In the genomic region with DNA sequence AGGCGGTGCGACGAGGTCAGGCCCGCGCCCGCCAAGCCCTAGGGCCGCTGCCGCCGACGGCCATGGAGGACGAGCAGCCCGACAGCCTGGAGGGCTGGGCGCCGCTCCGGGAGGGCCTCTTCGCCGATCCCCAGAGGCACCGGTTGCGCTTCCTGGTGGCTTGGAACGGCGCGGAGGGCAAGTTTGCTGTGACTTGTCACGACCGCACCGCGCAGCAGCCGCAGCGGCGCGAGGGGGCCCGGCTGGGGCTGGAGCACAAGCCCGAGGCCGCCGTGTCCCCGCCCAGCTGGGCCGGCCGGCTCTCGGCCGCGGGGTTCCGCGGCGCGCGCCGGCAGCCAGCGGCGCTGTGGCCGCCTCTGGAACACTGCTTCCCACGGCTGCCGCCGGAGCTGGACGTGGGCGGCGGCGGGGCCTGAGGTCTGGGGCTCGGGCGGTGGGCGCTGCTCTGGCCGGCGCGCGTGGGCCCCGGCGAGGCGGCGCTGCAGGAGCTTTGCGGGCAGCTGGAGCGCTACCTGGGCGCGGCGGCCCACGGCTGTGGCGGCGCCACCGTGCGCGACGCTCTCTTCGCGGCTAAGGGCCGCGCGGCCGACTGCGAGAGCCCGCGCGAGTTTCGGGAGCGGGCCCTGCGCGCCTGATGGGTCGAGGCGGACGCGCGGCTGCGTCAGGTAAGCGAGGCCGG, we compare ENCODE assay signal across 8 cellular contexts. TPM values are rescaled to one million over a fixed set of nuclear protein-coding genes. Genes with fewer than 3 reads are reported as not detected.
DNase-seq lines count a peak whose midpoint lies in the region; ATAC-seq and TF ChIP-seq lines count a peak whose summit lies in the region.
"Not testable (repeated sequence)": the region's sequence is repeated elsewhere in the genome, so short reads cannot be mapped to it uniquely, and the experiment has no call there.

No MANE protein-coding gene starts in this region.

- H3K27ac ChIP-seq in prostate gland (peak overlapping the region; percentile 82 to 86), upper lobe of left lung (peak overlapping the region; percentile 69 to 91 (median 76))

- H3K27me3 ChIP-seq in NT2/D1 (ENCODE audit: insufficient read depth, insufficient read length); prostate gland (replicated peaks; ENCODE audit: insufficient read depth); upper lobe of left lung: not testable (repeated sequence)

- H3K9ac ChIP-seq in NT2/D1 (ENCODE audit: insufficient read length, low read depth) = peak overlapping the region; percentile 42

- not testable (repeated sequence) for H3K9me3 ChIP-seq in NT2/D1 (ENCODE audit: insufficient read depth, low read length); prostate gland; upper lobe of left lung

- not testable (repeated sequence) for H3K4me1 ChIP-seq in NT2/D1 (ENCODE audit: insufficient read depth, insufficient read length); prostate gland (replicated peaks); upper lobe of left lung

- 0% methylated on average over 5 of the region's 101 CpGs for WGBS in prostate gland
- 0% methylated on average over 8 of the region's 101 CpGs for whole genome bisulfite sequencing in upper lobe of left lung, 2 donors

- intact Hi-C loops in prostate gland (cut with DNase I) = not testable (repeated sequence)

- ATAC-seq in HG02678 (IDR thresholded peaks at IDR 0.05; ENCODE audit: unreplicated experiment) (peak; percentile 70), upper lobe of left lung (ENCODE audit: low FRiP score in 2 of 2) (peak; percentile 75 to 99)

- not testable (repeated sequence) for TF ChIP-seq CTCF in prostate gland (IDR thresholded peaks at IDR 0.05); upper lobe of left lung (IDR thresholded peaks at IDR 0.05)

- H3K36me3 ChIP-seq in NT2/D1 (ENCODE audit: insufficient read depth, insufficient read length, low read length); prostate gland; upper lobe of left lung: not testable (repeated sequence)

- H3K4me3 ChIP-seq in NT2/D1 (ENCODE audit: insufficient read length, low read depth) = peak overlapping the region; percentile 30
- H3K4me3 ChIP-seq in prostate gland = peak overlapping the region; percentile 44 to 45
- H3K4me3 ChIP-seq in upper lobe of left lung = peak overlapping the region in 3 of 4 donors; percentile 52 to 57 (median 55)

- TF ChIP-seq EP300 in upper lobe of left lung (IDR thresholded peaks at IDR 0.05) = not testable (repeated sequence)

- TF ChIP-seq POLR2A in prostate gland (IDR thresholded peaks at IDR 0.05) = not testable (repeated sequence)
- TF ChIP-seq POLR2A in upper lobe of left lung (IDR thresholded peaks at IDR 0.05) = peak in 1 of 4 donors; percentile 13

- DNase-seq in GM03348 (ENCODE audit: low spot score) (peak; percentile 3), islet precursor cell (peak; percentile 70), prostate gland (ENCODE audit: low spot score) (peak; percentile 11), upper lobe of left lung (peak; percentile 25 to 91)
- not testable (repeated sequence) for DNase-seq in NT2/D1 (ENCODE audit: low read depth, low spot score)
- peak; percentile 38 to 59 for DNase-seq in activated T-cell treated with anti-CD3 and anti-CD28 coated beads, Interleukin-2, amount 50 U/mL, for 48 hours
- peak; percentile 27 for DNase-seq in effector CD8-positive, alpha-beta T cell (lab: John Stamatoyannopoulos, UW)

RNA-seq across cellular contexts. Expression of a gene that starts 25.4 kb away (rescaled TPM):
- total RNA-seq in prostate gland = 1 to 10 TPM in 1 of 2 donors, not detected in 1; 1.5 TPM
- 10 to 100 TPM in 1 of 6 donors, 1 to 10 TPM in 4, under 1 TPM in 1; 0.61 to 19.9 (median 2.4) TPM for total RNA-seq in upper lobe of left lung
